ENCODE assay signal across 1 cellular context in the genomic region with DNA sequence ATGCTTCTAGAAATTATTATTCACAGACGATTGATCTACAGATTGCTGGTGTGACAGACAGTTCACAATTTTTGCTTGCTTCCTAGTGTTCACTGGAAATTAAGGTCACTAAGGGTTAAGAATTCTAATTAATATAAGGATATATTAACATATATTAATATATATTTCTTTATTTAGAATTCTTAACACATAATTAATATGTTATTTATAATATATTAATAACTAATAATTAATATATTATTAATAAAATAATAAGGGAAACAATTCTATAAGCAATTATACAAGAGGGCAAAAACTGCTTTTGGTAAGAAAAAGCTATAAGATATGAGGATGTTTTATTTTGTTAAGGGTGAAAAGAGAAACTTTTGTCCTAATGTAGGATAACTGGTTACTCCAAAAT.
TF ChIP-seq lines count a peak whose summit lies in the region.

No MANE protein-coding gene starts in this region.

TF ChIP-seq in WTC11, 78 proteins besides CTCF, POLR2A, EP300 and RAD21:
- TF ChIP-seq, protein P1, sequence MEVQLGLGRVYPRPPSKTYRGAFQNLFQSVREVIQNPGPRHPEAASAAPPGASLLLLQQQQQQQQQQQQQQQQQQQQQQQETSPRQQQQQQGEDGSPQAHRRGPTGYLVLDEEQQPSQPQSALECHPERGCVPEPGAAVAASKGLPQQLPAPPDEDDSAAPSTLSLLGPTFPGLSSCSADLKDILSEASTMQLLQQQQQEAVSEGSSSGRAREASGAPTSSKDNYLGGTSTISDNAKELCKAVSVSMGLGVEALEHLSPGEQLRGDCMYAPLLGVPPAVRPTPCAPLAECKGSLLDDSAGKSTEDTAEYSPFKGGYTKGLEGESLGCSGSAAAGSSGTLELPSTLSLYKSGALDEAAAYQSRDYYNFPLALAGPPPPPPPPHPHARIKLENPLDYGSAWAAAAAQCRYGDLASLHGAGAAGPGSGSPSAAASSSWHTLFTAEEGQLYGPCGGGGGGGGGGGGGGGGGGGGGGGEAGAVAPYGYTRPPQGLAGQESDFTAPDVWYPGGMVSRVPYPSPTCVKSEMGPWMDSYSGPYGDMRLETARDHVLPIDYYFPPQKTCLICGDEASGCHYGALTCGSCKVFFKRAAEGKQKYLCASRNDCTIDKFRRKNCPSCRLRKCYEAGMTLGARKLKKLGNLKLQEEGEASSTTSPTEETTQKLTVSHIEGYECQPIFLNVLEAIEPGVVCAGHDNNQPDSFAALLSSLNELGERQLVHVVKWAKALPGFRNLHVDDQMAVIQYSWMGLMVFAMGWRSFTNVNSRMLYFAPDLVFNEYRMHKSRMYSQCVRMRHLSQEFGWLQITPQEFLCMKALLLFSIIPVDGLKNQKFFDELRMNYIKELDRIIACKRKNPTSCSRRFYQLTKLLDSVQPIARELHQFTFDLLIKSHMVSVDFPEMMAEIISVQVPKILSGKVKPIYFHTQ (CRISPR knock-in tag; IDR thresholded peaks at IDR 0.05) = no peak
- peak; percentile 94 for TF ChIP-seq HMGA2 (CRISPR knock-in tag; IDR thresholded peaks at IDR 0.05)
- TF ChIP-seq JUN (CRISPR knock-in tag; IDR thresholded peaks at IDR 0.05) = no peak
- TF ChIP-seq NFYB (CRISPR knock-in tag; conservative IDR thresholded peaks at IDR 0.05; ENCODE audit: low read depth) = no peak
- TF ChIP-seq, protein P2, sequence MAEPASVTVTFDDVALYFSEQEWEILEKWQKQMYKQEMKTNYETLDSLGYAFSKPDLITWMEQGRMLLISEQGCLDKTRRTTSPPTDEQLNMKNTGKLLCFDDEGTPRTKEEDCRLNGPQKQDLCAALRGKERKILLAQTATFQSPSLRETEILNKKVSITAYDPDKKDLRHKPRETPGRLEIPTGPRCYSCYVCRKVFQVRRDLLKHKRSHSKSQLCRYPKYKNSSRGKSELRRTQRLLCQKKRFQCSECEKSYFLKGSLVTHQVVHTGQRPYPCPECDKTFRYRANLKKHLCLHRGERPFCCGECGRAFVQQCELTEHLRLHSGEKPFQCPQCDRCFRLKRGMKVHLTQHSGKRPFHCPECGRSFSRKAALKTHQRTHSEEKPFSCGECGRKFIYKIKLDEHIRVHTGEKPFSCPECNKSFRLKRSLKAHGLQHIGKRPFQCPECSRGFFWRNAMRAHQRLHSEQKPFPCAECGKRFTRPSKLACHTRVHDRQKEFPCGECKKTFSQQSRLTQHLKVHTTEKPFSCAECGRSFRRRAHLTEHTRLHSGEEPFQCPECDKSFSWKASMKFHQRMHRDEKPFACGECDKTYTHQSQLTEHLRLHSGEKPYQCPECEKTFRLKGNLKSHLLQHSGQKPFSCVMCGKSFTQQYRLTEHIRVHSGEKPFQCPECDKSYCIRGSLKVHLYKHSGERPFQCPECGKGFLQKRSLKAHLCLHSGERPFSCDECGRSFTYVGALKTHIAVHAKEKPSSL (CRISPR knock-in tag; conservative IDR thresholded peaks at IDR 0.05) = no peak
